ENCODE assay signal across 8 cellular contexts in genomic region chr13:114035583-114036501, GRCh38.
DNase-seq lines count a peak whose midpoint lies in the region; ATAC-seq and TF ChIP-seq lines count a peak whose summit lies in the region.

No MANE protein-coding gene starts in this region.

- H3K4me1 ChIP-seq in right atrium auricular region (peaks cover 0 to 34% of the 10 kb centered on the region in 2 donors), gastrocnemius medialis (peaks cover 34 to 45% of the 10 kb centered on the region in 2 donors), A673 (ENCODE audit: insufficient read depth, low read length, poor library complexity, severe bottlenecking) (peaks cover 11% of the 10 kb centered on the region)

- H3K9me3 Mint-ChIP-seq in HFFc6: no peaks in the 10 kb centered on the region

- H3K36me3 ChIP-seq in right atrium auricular region (no peaks in the 10 kb centered on the region), gastrocnemius medialis (no peaks in the 10 kb centered on the region), A673 (ENCODE audit: insufficient read depth, low read length, poor library complexity, severe bottlenecking) (no peaks in the 10 kb centered on the region)

- peaks cover 42% of the 10 kb centered on the region for H3K36me3 Mint-ChIP-seq in HFFc6 (ENCODE audit: low read depth)

- no peaks in the 10 kb centered on the region for H3K9me3 ChIP-seq in right atrium auricular region
- H3K9me3 ChIP-seq in gastrocnemius medialis: no peaks in the 10 kb centered on the region
- H3K9me3 ChIP-seq in A673 (ENCODE audit: low read depth, low read length, poor library complexity, severe bottlenecking): no peaks in the 10 kb centered on the region

- no peaks in the 10 kb centered on the region for H3K27me3 ChIP-seq in right atrium auricular region
- H3K27me3 ChIP-seq in gastrocnemius medialis: no peaks in the 10 kb centered on the region
- no peaks in the 10 kb centered on the region for H3K27me3 ChIP-seq in A673 (replicated peaks; ENCODE audit: insufficient read depth, low read depth, low read length, poor library complexity)

- intact Hi-C loops in gastrocnemius medialis (cut with DNase I; ENCODE audit: low total_unique reads): loop anchor here (5.0 kb wide), 1 partner anchor 96 kb away; the partner anchor contains the start of gene RASA3
- intact Hi-C loops in A673 (cut with micrococcal nuclease; ENCODE audit: unreplicated experiment): no loop called here

- H3K27ac ChIP-seq in right atrium auricular region: peak overlapping the region; percentile 3 to 23
- H3K27ac ChIP-seq in gastrocnemius medialis: peak overlapping the region in 3 of 4 donors; percentile 11 to 22 (median 21)
- H3K27ac ChIP-seq in A673 (ENCODE audit: low read depth, low read length, poor library complexity, severe bottlenecking): no peak overlapping the region

- ATAC-seq in gastrocnemius medialis (peak; percentile 51 to 53), GM21576 (IDR thresholded peaks at IDR 0.05; ENCODE audit: unreplicated experiment) (no peak)

- BruUV-seq in A673 (replicated peaks; lab: Mats Ljungman, UMichigan): no TSS peak

- H3K4me3 Mint-ChIP-seq in HFFc6: no peak overlapping the region; the same call in 1 of the 2 replicates

- H3K4me3 ChIP-seq in right atrium auricular region: no peak overlapping the region
- H3K4me3 ChIP-seq in gastrocnemius medialis: no peak overlapping the region
- no peak overlapping the region for H3K4me3 ChIP-seq in A673 (ENCODE audit: low read depth, low read length, poor library complexity, severe bottlenecking)

- DNase-seq in HFFc6 (no peak), astrocyte of the hippocampus (ENCODE audit: low read depth, low spot score) (peak; percentile 58), right atrium auricular region (ENCODE audit: low spot score) (peak; percentile 72), gastrocnemius medialis (peak in 1 of 2 donors; percentile 46), COR-L47 (lab: John Stamatoyannopoulos, UW) (no peak), A673 (ENCODE audit: low spot score) (no peak)
- DNase-seq in activated CD4-positive, CD25-positive, alpha-beta regulatory T cell treated with anti-CD3 and anti-CD28 coated beads, Interleukin-2, amount 50 U/mL, for 72 hours: no peak

- H3K27me3 Mint-ChIP-seq in HFFc6 (ENCODE audit: insufficient read depth): peaks cover 7% of the 10 kb centered on the region

- TF ChIP-seq POLR2A in gastrocnemius medialis (IDR thresholded peaks at IDR 0.05): no peak

- H3K4me1 Mint-ChIP-seq in HFFc6 (ENCODE audit: low read depth): peaks cover 61% of the 10 kb centered on the region

- POLR2A ChIA-PET in A673 (lab: Charles Lee; ENCODE audit: low non-redundant PET): no interaction called here

- peak overlapping the region; percentile 75 for H3K27ac Mint-ChIP-seq in HFFc6

- in situ Hi-C loops in gastrocnemius medialis (cut with MboI; ENCODE audit: low sequenced_read_pairs in 4 of 4): no loop called here

- TF ChIP-seq CTCF in HFFc6 (IDR thresholded peaks at IDR 0.05): no peak
- no peak for TF ChIP-seq CTCF in right atrium auricular region (IDR thresholded peaks at IDR 0.05)
- no peak for TF ChIP-seq CTCF in gastrocnemius medialis (IDR thresholded peaks at IDR 0.05 in 4 of 5, conservative IDR thresholded peaks at IDR 0.05 in 1 of 5)
- TF ChIP-seq CTCF in A673 (conservative IDR thresholded peaks at IDR 0.05; ENCODE audit: low read depth, low read length): no peak

- CTCF ChIA-PET in A673 (lab: Charles Lee): no interaction called here

Comparison
In these comparisons a context has a peak if more than half of its experiments do, and no peak if none do; other contexts are left out.
1. DNase-seq: peak in astrocyte of the hippocampus (single experiment) and right atrium auricular region (single experiment); none in HFFc6 (single experiment), COR-L47 (single experiment), A673 (single experiment) and activated CD4-positive, CD25-positive, alpha-beta regulatory T cell treated with anti-CD3 and anti-CD28 coated beads, Interleukin-2, amount 50 U/mL, for 72 hours (single experiment).